ENCODE assay signal across 12 cellular contexts in genomic region chr4:52843958-52844357, GRCh38. TPM values are rescaled to one million over a fixed set of nuclear protein-coding genes. Genes with fewer than 3 reads are reported as not detected.
DNase-seq lines count a peak whose midpoint lies in the region; ATAC-seq, FAIRE-seq and TF ChIP-seq lines count a peak whose summit lies in the region.
"Had no signal": no experiment of that assay in that cellular context is flagged by ENCODE, and none has a peak within 500 bp of the region (broad histone marks: within the 10 kb centered on the region; RNA-seq: fewer than 3 reads in every experiment).

No MANE protein-coding gene starts in this region.

- POLR2A ChIA-PET in Caco-2 (lab: Charles Lee) = no interaction called here

- peaks cover 11% of the 10 kb centered on the region for H3K4me1 ChIP-seq in astrocyte (ENCODE audit: insufficient read depth, low read length)
- peaks cover 19 to 31% of the 10 kb centered on the region in 2 experiments for H3K4me1 ChIP-seq in trophoblast cell (ENCODE audit: control insufficient read depth in 1 of 2, insufficient read depth in 2 of 2, low read length in 2 of 2)
- H3K4me1 ChIP-seq in Caco-2 = peaks cover 14% of the 10 kb centered on the region

- no peak overlapping the region for H4K12ac ChIP-seq in trophoblast cell (ENCODE audit: low read depth, low read length)

- H3K36me3 Mint-ChIP-seq in astrocyte (ENCODE audit: low read depth, unreplicated experiment) = no peaks in the 10 kb centered on the region
- H3K36me3 Mint-ChIP-seq in Caco-2 (ENCODE audit: insufficient read depth, unreplicated experiment) = no peaks in the 10 kb centered on the region
- H3K36me3 Mint-ChIP-seq: CD4-positive, alpha-beta memory T cell; WTC11 had no signal

- FAIRE-seq in astrocyte (lab: Jason Lieb, UNC) = no peak

- ATAC-seq in GM18909 (IDR thresholded peaks at IDR 0.05; ENCODE audit: poor library complexity, unreplicated experiment) (peak; percentile 52), GM19023 (IDR thresholded peaks at IDR 0.05; ENCODE audit: unreplicated experiment) (no peak)
- ATAC-seq: left lobe of liver, WTC11 had no signal

- H3K27me3 ChIP-seq in astrocyte (ENCODE audit: insufficient read depth, low read length) (no peaks in the 10 kb centered on the region), trophoblast cell (ENCODE audit: insufficient read depth, low read length) (no peaks in the 10 kb centered on the region), Caco-2 (replicated peaks; ENCODE audit: control insufficient read depth, insufficient read depth, low read length) (no peaks in the 10 kb centered on the region)

- H3K79me2 ChIP-seq in astrocyte (ENCODE audit: insufficient read depth, low read length) (no peaks in the 10 kb centered on the region), trophoblast cell (ENCODE audit: control insufficient read depth, insufficient read depth, low read length, poor library complexity) (no peaks in the 10 kb centered on the region)

- no TSS peak for BruUV-seq in Caco-2 (replicated peaks; lab: Mats Ljungman, UMichigan)

- peak overlapping the region; percentile 11 for H2AK5ac ChIP-seq in trophoblast cell (ENCODE audit: low read length)

- H3K27me3 Mint-ChIP-seq in astrocyte (ENCODE audit: low read depth, unreplicated experiment) (no peaks in the 10 kb centered on the region), Caco-2 (ENCODE audit: insufficient read depth, unreplicated experiment) (no peaks in the 10 kb centered on the region)

- H3K4me3 Mint-ChIP-seq in astrocyte (ENCODE audit: unreplicated experiment) = peak overlapping the region; percentile 29
- no peak overlapping the region for H3K4me3 Mint-ChIP-seq in Caco-2 (ENCODE audit: unreplicated experiment)
- H3K4me3 Mint-ChIP-seq: CD4-positive, alpha-beta memory T cell; WTC11 had no signal

- H2BK12ac ChIP-seq in trophoblast cell (ENCODE audit: low read length) = peak overlapping the region; percentile 19

- CTCF ChIA-PET in Caco-2 (lab: Charles Lee) = no interaction called here

- H3K79me1 ChIP-seq in trophoblast cell (ENCODE audit: low read length) = peaks cover 34% of the 10 kb centered on the region

- H3K27ac ChIP-seq in astrocyte (ENCODE audit: low read depth, low read length) (no peak overlapping the region), trophoblast cell (ENCODE audit: low read depth, low read length) (no peak overlapping the region)
- H3K27ac ChIP-seq: SK-N-MC had no signal

- H3K23ac ChIP-seq in trophoblast cell (ENCODE audit: low read length) = no peak overlapping the region

- H3K4me2 ChIP-seq in astrocyte (ENCODE audit: low read length) (no peak overlapping the region), trophoblast cell (ENCODE audit: low read length) (no peak overlapping the region)

- H3K9me3 Mint-ChIP-seq in astrocyte (ENCODE audit: unreplicated experiment) (no peaks in the 10 kb centered on the region), Caco-2 (ENCODE audit: unreplicated experiment) (no peaks in the 10 kb centered on the region)
- H3K9me3 Mint-ChIP-seq: CD4-positive, alpha-beta memory T cell; WTC11 had no signal

- H4K20me1 ChIP-seq in astrocyte (ENCODE audit: insufficient read depth, low read length) = no peaks in the 10 kb centered on the region

- peak overlapping the region; percentile 11 for H4K91ac ChIP-seq in trophoblast cell (ENCODE audit: low read depth, low read length)

- H2AFZ ChIP-seq in astrocyte (ENCODE audit: low read depth, low read length) = no peak overlapping the region
- no peak overlapping the region for H2AFZ ChIP-seq in trophoblast cell (ENCODE audit: insufficient read depth, low read length, poor library complexity)

- H3K36me3 ChIP-seq in astrocyte (ENCODE audit: insufficient read depth, low read length) (no peaks in the 10 kb centered on the region), trophoblast cell (ENCODE audit: control insufficient read depth in 1 of 2, insufficient read depth in 2 of 2, low read length in 2 of 2) (no peaks in the 10 kb centered on the region), Caco-2 (ENCODE audit: control insufficient read depth, insufficient read depth, low read length) (no peaks in the 10 kb centered on the region)

- H3K9ac ChIP-seq in astrocyte (ENCODE audit: low read length) = no peak overlapping the region
- no peak overlapping the region for H3K9ac ChIP-seq in trophoblast cell (ENCODE audit: low read length)

- WGBS in trophoblast cell (ENCODE audit: extremely low coverage, insufficient coverage, insufficient read length) = no CpG with 5 or more reads among the region's 3 CpGs

- no peak overlapping the region for H3K27ac Mint-ChIP-seq in astrocyte (ENCODE audit: unreplicated experiment)
- no peak overlapping the region for H3K27ac Mint-ChIP-seq in Caco-2 (ENCODE audit: unreplicated experiment)
- H3K27ac Mint-ChIP-seq: WTC11 had no signal

- H3K18ac ChIP-seq in trophoblast cell (ENCODE audit: low read length) = no peak overlapping the region

- intact Hi-C loops in Caco-2 (cut with micrococcal nuclease; ENCODE audit: unreplicated experiment) = no loop called here

- in situ Hi-C loops in KBM-7 (cut with MboI; ENCODE audit: low pct_unique_long_range_greater_than_20kb, low sequenced_read_pairs) = no loop called here

- TF ChIP-seq CTCF in astrocyte (IDR thresholded peaks at IDR 0.05; ENCODE audit: insufficient read depth, low read depth, low read length) (no peak), GM10266 (IDR thresholded peaks at IDR 0.05; ENCODE audit: control insufficient read depth, insufficient read depth, low read depth, missing control alignments) (no peak), Caco-2 (IDR thresholded peaks at IDR 0.05; ENCODE audit: insufficient read depth in 1 of 2, low read depth in 1 of 2, low read length in 1 of 2, severe bottlenecking in 1 of 2, unreplicated experiment in 1 of 2) (no peak)

- no peak overlapping the region for H4K8ac ChIP-seq in trophoblast cell (ENCODE audit: low read depth, low read length)

- no peak overlapping the region for H3K14ac ChIP-seq in trophoblast cell (ENCODE audit: low read length)

- H3K4me1 Mint-ChIP-seq in astrocyte (ENCODE audit: low read depth, unreplicated experiment) (peaks cover 9% of the 10 kb centered on the region), Caco-2 (ENCODE audit: low read depth, unreplicated experiment) (peaks cover 6% of the 10 kb centered on the region)
- H3K4me1 Mint-ChIP-seq: CD4-positive, alpha-beta memory T cell had no signal

- H3K9me3 ChIP-seq in astrocyte (ENCODE audit: insufficient read depth, low read depth, low read length) (no peaks in the 10 kb centered on the region), trophoblast cell (ENCODE audit: insufficient read depth, low read depth, low read length) (no peaks in the 10 kb centered on the region), Caco-2 (no peaks in the 10 kb centered on the region)

- no peak overlapping the region for H2BK5ac ChIP-seq in trophoblast cell (ENCODE audit: low read depth, low read length, poor library complexity)

- H3K4ac ChIP-seq in trophoblast cell (ENCODE audit: low read depth, low read length) = no peak overlapping the region

- H2BK120ac ChIP-seq in trophoblast cell (ENCODE audit: insufficient read depth, low read length, poor library complexity) = no peak overlapping the region

- H3K4me3 ChIP-seq in astrocyte (ENCODE audit: insufficient read depth, low read depth, low read length) (no peak overlapping the region), trophoblast cell (ENCODE audit: low read depth, low read length) (no peak overlapping the region), Caco-2 (ENCODE audit: low read depth, low read length) (no peak overlapping the region)
- H3K4me3 ChIP-seq: SK-N-MC had no signal

- DNase-seq in KBM-7 (peak; percentile 25), astrocyte (ENCODE audit: low read depth) (no peak), trophoblast cell (no peak), GM10266 (ENCODE audit: extremely low spot score) (no peak), Caco-2 (no peak)
- DNase-seq: CD4-positive, alpha-beta memory T cell; NCI-H2081 treated with DMSO at 0.1 percent for 48 hours had no signal

RNA-seq across cellular contexts. Expression of gene RASL11B, which starts 18.2 kb away (rescaled TPM):
- 4.4 and 5.1 TPM in 2 replicates for total RNA-seq in astrocyte
- 19.2 and 20.7 TPM in 2 replicates for polyA plus RNA-seq in trophoblast cell (2013)
- 19.6 and 23.3 TPM in 2 replicates for total RNA-seq in Caco-2 (2022)
- total RNA-seq: CD4-positive, alpha-beta memory T cell had no signal
